ENCODE assay signal across 18 cellular contexts in the genomic region with DNA sequence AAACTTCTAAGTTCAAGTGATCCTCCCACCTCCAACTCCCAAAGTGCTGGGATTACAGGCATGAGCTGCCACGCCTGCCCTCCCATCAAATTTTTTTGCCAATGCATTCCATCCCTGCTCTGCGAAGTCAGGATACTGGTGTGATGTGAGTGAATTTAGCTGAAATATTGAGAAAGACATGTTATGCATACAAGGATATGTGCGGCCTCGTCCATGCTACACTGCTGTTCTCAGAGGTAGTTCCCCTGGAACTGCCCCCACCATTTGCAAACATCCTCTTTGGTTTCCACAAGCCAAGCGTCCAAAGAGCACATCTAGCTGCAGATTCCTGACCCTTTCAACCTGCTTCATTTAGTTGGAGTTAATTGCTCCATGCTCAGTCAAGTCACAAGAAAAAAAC. TPM values are rescaled to one million over a fixed set of nuclear protein-coding genes. Genes with fewer than 3 reads are reported as not detected.
DNase-seq lines count a peak whose midpoint lies in the region; ATAC-seq and TF ChIP-seq lines count a peak whose summit lies in the region.
"Had no signal": no experiment of that assay in that cellular context is flagged by ENCODE, and none has a peak within 500 bp of the region (broad histone marks: within the 10 kb centered on the region; RNA-seq: fewer than 3 reads in every experiment).

No MANE protein-coding gene starts in this region.

- DNase-seq in right atrium auricular region (ENCODE audit: low spot score) (peak; percentile 13), right cardiac atrium (no peak), activated B cell treated with CpG ODN at 0.5 μM for 24 hours (no peak), omental fat pad (ENCODE audit: low spot score) (no peak), mesenteric fat pad (ENCODE audit: low spot score) (no peak), NCI-H2227 treated with DMSO at 0.1 percent for 48 hours (lab: John Stamatoyannopoulos, UW) (no peak)
- DNase-seq: ACHN; C1 segment of cervical spinal cord; Calu3; CD4-positive, alpha-beta T cell; DMS 273 treated with DMSO at 0.1 percent for 48 hours; HCEC 1CT; HFFc6 had no signal

- intact Hi-C loops in right cardiac atrium (cut with DNase I) (no loop called here), activated B cell treated with CpG ODN at 0.5 μM for 24 hours (cut with micrococcal nuclease) (no loop called here)

- TF ChIP-seq CTCF in right atrium auricular region (IDR thresholded peaks at IDR 0.05) (no peak), activated B cell treated with CpG ODN at 0.5 μM for 24 hours (IDR thresholded peaks at IDR 0.05) (no peak), omental fat pad (IDR thresholded peaks at IDR 0.05) (no peak)

- H3K27ac ChIP-seq in right atrium auricular region, result no peak overlapping the region
- no peak overlapping the region for H3K27ac ChIP-seq in right cardiac atrium (ENCODE audit: low read length)

- no peak overlapping the region for H3K4me3 ChIP-seq in right atrium auricular region
- no peak overlapping the region for H3K4me3 ChIP-seq in right cardiac atrium (ENCODE audit: low read length)

- H3K36me3 ChIP-seq in right atrium auricular region, result no peaks in the 10 kb centered on the region

- H3K27ac Mint-ChIP-seq in IgD-negative memory B cell (peak overlapping the region in 2 of 3 donors; percentile 71 to 88), activated B cell treated with CpG ODN at 0.5 μM for 24 hours (peak overlapping the region; percentile 56)
- H3K27ac Mint-ChIP-seq: CD4-positive, alpha-beta T cell; HFFc6 had no signal

- H3K36me3 Mint-ChIP-seq in IgD-negative memory B cell (no peaks in the 10 kb centered on the region), activated B cell treated with CpG ODN at 0.5 μM for 24 hours (ENCODE audit: low read depth) (peaks cover 7% of the 10 kb centered on the region)

- H3K4me1 Mint-ChIP-seq in IgD-negative memory B cell (peaks cover 35 to 50% (median 40%) of the 10 kb centered on the region in 3 donors), activated B cell treated with CpG ODN at 0.5 μM for 24 hours (peaks cover 57% of the 10 kb centered on the region)

- no peak for ATAC-seq in right cardiac atrium
- ATAC-seq in activated B cell treated with CpG ODN at 0.5 μM for 24 hours (ENCODE audit: low read depth), result no peak
- peak; percentile 37 for ATAC-seq in omental fat pad (ENCODE audit: low FRiP score)
- ATAC-seq in GM19023 (IDR thresholded peaks at IDR 0.05; ENCODE audit: unreplicated experiment), result no peak

- H3K27me3 Mint-ChIP-seq in IgD-negative memory B cell, result no peaks in the 10 kb centered on the region
- H3K27me3 Mint-ChIP-seq in activated B cell treated with CpG ODN at 0.5 μM for 24 hours, result no peaks in the 10 kb centered on the region
- H3K27me3 Mint-ChIP-seq: CD4-positive, alpha-beta T cell had no signal

- POLR2A ChIA-PET in activated B cell treated with CpG ODN at 0.5 μM for 24 hours (lab: Charles Lee), result interaction anchor here (0.6 to 5.0 kb wide), 4 partner anchors 10 to 53 kb away, joined by 8 to 39 read pairs (median 16); partner anchors contain the start of gene ZFAND6

- H3K4me1 ChIP-seq in right atrium auricular region, result no peaks in the 10 kb centered on the region
- H3K4me1 ChIP-seq in right cardiac atrium (ENCODE audit: control insufficient read depth, insufficient read depth, low read length), result no peaks in the 10 kb centered on the region

- H3K9me3 Mint-ChIP-seq in IgD-negative memory B cell (no peaks in the 10 kb centered on the region), activated B cell treated with CpG ODN at 0.5 μM for 24 hours (no peaks in the 10 kb centered on the region)
- H3K9me3 Mint-ChIP-seq: CD4-positive, alpha-beta T cell; HFFc6 had no signal

- WGBS in right cardiac atrium, result 83% methylated on average over 5 of the region's 5 CpGs

- H3K4me3 Mint-ChIP-seq in IgD-negative memory B cell, result no peak overlapping the region
- no peak overlapping the region for H3K4me3 Mint-ChIP-seq in activated B cell treated with CpG ODN at 0.5 μM for 24 hours
- H3K4me3 Mint-ChIP-seq: CD4-positive, alpha-beta T cell; HFFc6 had no signal

- H3K9me3 ChIP-seq in right atrium auricular region, result no peaks in the 10 kb centered on the region
- no peaks in the 10 kb centered on the region for H3K9me3 ChIP-seq in right cardiac atrium (ENCODE audit: control insufficient read depth, low read length)

- CTCF ChIA-PET in activated B cell treated with CpG ODN at 0.5 μM for 24 hours (lab: Charles Lee), result no interaction called here

- H3K27me3 ChIP-seq in right atrium auricular region, result no peaks in the 10 kb centered on the region
- H3K27me3 ChIP-seq in right cardiac atrium (ENCODE audit: control insufficient read depth, insufficient read depth), result no peaks in the 10 kb centered on the region

RNA-seq across cellular contexts. Expression of gene BCL2A1, which starts 36.5 kb away (rescaled TPM):
- 1 to 10 TPM; 1.5 to 3.1 TPM for total RNA-seq in right atrium auricular region
- total RNA-seq in right cardiac atrium, result 1 to 10 TPM in 1 of 4 donors, under 1 TPM in 2, not detected in 1; 0.29 to 1.1 (median 0.46) TPM
- 0.41 TPM for polyA plus RNA-seq in right cardiac atrium
- polyA plus RNA-seq in IgD-negative memory B cell, result 75.8 TPM
- total RNA-seq in activated B cell treated with CpG ODN at 0.5 μM for 24 hours, result 181 and 189 TPM in 2 replicates
- total RNA-seq in omental fat pad, result 10 to 100 TPM in 3 of 4 donors, 1 to 10 TPM in 1; 1.8 to 20.4 (median 16.1) TPM
- 18.1 TPM for total RNA-seq in mesenteric fat pad
- total RNA-seq: A172, Calu3, G401, H4 had no signal

RNA-seq across cellular contexts. Expression of gene ZFAND6, which starts 51.9 kb away (rescaled TPM):
- total RNA-seq in right atrium auricular region, result 100 to 1,000 TPM in 1 of 2 donors, 10 to 100 TPM in 1; 85.1 to 146 TPM
- 10 to 100 TPM; 64.4 to 72.7 (median 70.4) TPM for total RNA-seq in right cardiac atrium
- polyA plus RNA-seq in right cardiac atrium, result 84.6 TPM
- 216 TPM for polyA plus RNA-seq in IgD-negative memory B cell
- total RNA-seq in activated B cell treated with CpG ODN at 0.5 μM for 24 hours, result 95.5 and 101 TPM in 2 replicates
- 100 to 1,000 TPM in 2 of 4 donors, 10 to 100 TPM in 2; 85.1 to 151 (median 120) TPM for total RNA-seq in omental fat pad
- 84.0 TPM for total RNA-seq in mesenteric fat pad
